Comparison of ENCODE assay signal across 29 cellular contexts in genomic region chr9:76151267-76151666, GRCh38.
"Had no signal": no experiment of that assay in that cellular context is flagged by ENCODE, and none has a peak within 500 bp of the region (broad histone marks: within the 10 kb centered on the region; RNA-seq: fewer than 3 reads in every experiment).

No MANE protein-coding gene starts in this region.

- H3K36me3 Mint-ChIP-seq: activated naive CD4-positive, alpha-beta T cell treated with anti-CD3 and anti-CD28 coated beads, Interleukin-2, amount 10 ng/mL, durations not matched to agents 7 days and 5 days; activated naive CD8-positive, alpha-beta T cell treated with anti-CD3 and anti-CD28 coated beads for 36 hours had no signal

- H3K27me3 ChIP-seq: breast epithelium had no signal

- FAIRE-seq: RCC 7860 had no signal

- H3K4me2 ChIP-seq: KMS-11 had no signal

- H3K9ac ChIP-seq: KMS-11 had no signal

- H3K36me3 ChIP-seq: breast epithelium had no signal

- ATAC-seq: activated T-cell treated with anti-CD3 and anti-CD28 coated beads, Interleukin-2, amount 50 U/mL, for 72 hours; PC-3; T-helper 17 cell had no signal

- H3K4me1 Mint-ChIP-seq: activated CD4-positive, alpha-beta memory T cell treated with anti-CD3 and anti-CD28 coated beads, Interleukin-2, amount 10 ng/mL, durations not matched to agents 7 days and 5 days; activated CD4-positive, alpha-beta T cell treated with anti-CD3 and anti-CD28 coated beads, Interleukin-2, amount 10 ng/mL, durations not matched to agents 7 days and 5 days; activated naive CD4-positive, alpha-beta T cell treated with anti-CD3 and anti-CD28 coated beads, Interleukin-2, amount 10 ng/mL, durations not matched to agents 7 days and 5 days; activated naive CD8-positive, alpha-beta T cell treated with anti-CD3 and anti-CD28 coated beads for 36 hours had no signal

- H3K27ac ChIP-seq: breast epithelium, KMS-11 had no signal

- DNase-seq: activated CD4-positive, alpha-beta memory T cell treated with anti-CD3 and anti-CD28 coated beads, Interleukin-2, amount 10 ng/mL, durations not matched to agents 7 days and 5 days; activated CD4-positive, alpha-beta T cell treated with anti-CD3 and anti-CD28 coated beads, Interleukin-2, amount 10 ng/mL, durations not matched to agents 7 days and 5 days; activated CD4-positive, CD25-positive, alpha-beta regulatory T cell; activated gamma-delta T cell treated with Interleukin-2 at 50 U/mL for 16 hours; activated naive CD4-positive, alpha-beta T cell treated with anti-CD3 and anti-CD28 coated beads, Interleukin-2, amount 10 ng/mL, durations not matched to agents 7 days and 5 days; activated naive CD8-positive, alpha-beta T cell treated with anti-CD3 and anti-CD28 coated beads for 36 hours; activated T-cell treated with anti-CD3 and anti-CD28 coated beads for 4 hours; activated T-cell treated with anti-CD3 and anti-CD28 coated beads, Interleukin-2, amount 50 U/mL, for 72 hours; aorta; central memory CD4-positive, alpha-beta T cell; NCI-H1092 treated with DMSO at 0.1 percent for 48 hours; NCI-H1417 treated with DMSO at 0.1 percent for 48 hours; NCI-H1694; NCI-H2029; NCI-H2107; NCI-H2171 treated with DMSO at 0.1 percent for 48 hours; NCI-H345; NCI-H510A; NCI-H526 treated with DMSO at 0.1 percent for 48 hours; NCI-H82; NK-92 treated with Interleukin-12 subunit alpha and Interleukin-12 subunit beta, amount 100 ng/mL, for 24 hours; PC-3; SHP77; T-helper 17 cell; T-helper 9 cell had no signal

- H3K4me3 ChIP-seq: breast epithelium had no signal

- H3K27me3 Mint-ChIP-seq: activated CD4-positive, alpha-beta memory T cell treated with anti-CD3 and anti-CD28 coated beads, Interleukin-2, amount 10 ng/mL, durations not matched to agents 7 days and 5 days; activated CD4-positive, alpha-beta T cell treated with anti-CD3 and anti-CD28 coated beads, Interleukin-2, amount 10 ng/mL, durations not matched to agents 7 days and 5 days; activated naive CD4-positive, alpha-beta T cell treated with anti-CD3 and anti-CD28 coated beads, Interleukin-2, amount 10 ng/mL, durations not matched to agents 7 days and 5 days; activated naive CD8-positive, alpha-beta T cell treated with anti-CD3 and anti-CD28 coated beads for 36 hours; T-helper 17 cell had no signal

- H3K4me3 Mint-ChIP-seq: activated CD4-positive, alpha-beta memory T cell treated with anti-CD3 and anti-CD28 coated beads, Interleukin-2, amount 10 ng/mL, durations not matched to agents 7 days and 5 days; activated CD4-positive, alpha-beta T cell treated with anti-CD3 and anti-CD28 coated beads, Interleukin-2, amount 10 ng/mL, durations not matched to agents 7 days and 5 days; activated naive CD4-positive, alpha-beta T cell treated with anti-CD3 and anti-CD28 coated beads, Interleukin-2, amount 10 ng/mL, durations not matched to agents 7 days and 5 days; activated naive CD8-positive, alpha-beta T cell treated with anti-CD3 and anti-CD28 coated beads for 36 hours; activated T-cell treated with anti-CD3 and anti-CD28 coated beads, Interleukin-2, amount 50 U/mL, for 72 hours; T-helper 17 cell had no signal

- H3K27ac Mint-ChIP-seq: activated CD4-positive, alpha-beta memory T cell treated with anti-CD3 and anti-CD28 coated beads, Interleukin-2, amount 10 ng/mL, durations not matched to agents 7 days and 5 days; activated CD4-positive, alpha-beta T cell treated with anti-CD3 and anti-CD28 coated beads, Interleukin-2, amount 10 ng/mL, durations not matched to agents 7 days and 5 days; activated naive CD4-positive, alpha-beta T cell treated with anti-CD3 and anti-CD28 coated beads, Interleukin-2, amount 10 ng/mL, durations not matched to agents 7 days and 5 days; activated naive CD8-positive, alpha-beta T cell treated with anti-CD3 and anti-CD28 coated beads for 36 hours; activated T-cell treated with anti-CD3 and anti-CD28 coated beads, Interleukin-2, amount 50 U/mL, for 72 hours; activated T-helper 2 cell treated with anti-CD3 and anti-CD28 coated beads, Interferon-gamma antibody, Interleukin-2, Interleukin-4, amounts not matched to agents 10 μg/mL and 5 μg/mL and 100 μg/mL, durations not matched to agents 14 hours and 24 hours and 36 hours; T-helper 17 cell had no signal

- H3K9me3 Mint-ChIP-seq: activated CD4-positive, alpha-beta memory T cell treated with anti-CD3 and anti-CD28 coated beads, Interleukin-2, amount 10 ng/mL, durations not matched to agents 7 days and 5 days; activated CD4-positive, alpha-beta T cell treated with anti-CD3 and anti-CD28 coated beads, Interleukin-2, amount 10 ng/mL, durations not matched to agents 7 days and 5 days; activated naive CD4-positive, alpha-beta T cell treated with anti-CD3 and anti-CD28 coated beads, Interleukin-2, amount 10 ng/mL, durations not matched to agents 7 days and 5 days; activated naive CD8-positive, alpha-beta T cell treated with anti-CD3 and anti-CD28 coated beads for 36 hours; activated T-cell treated with anti-CD3 and anti-CD28 coated beads, Interleukin-2, amount 50 U/mL, for 72 hours; activated T-helper 2 cell treated with anti-CD3 and anti-CD28 coated beads, Interferon-gamma antibody, Interleukin-2, Interleukin-4, amounts not matched to agents 10 μg/mL and 5 μg/mL and 100 μg/mL, durations not matched to agents 14 hours and 24 hours and 36 hours had no signal

- H3K4me1 ChIP-seq: breast epithelium had no signal

- H3K9me3 ChIP-seq: breast epithelium had no signal
